Comparison of ENCODE assay signal across 8 cellular contexts in the genomic region with DNA sequence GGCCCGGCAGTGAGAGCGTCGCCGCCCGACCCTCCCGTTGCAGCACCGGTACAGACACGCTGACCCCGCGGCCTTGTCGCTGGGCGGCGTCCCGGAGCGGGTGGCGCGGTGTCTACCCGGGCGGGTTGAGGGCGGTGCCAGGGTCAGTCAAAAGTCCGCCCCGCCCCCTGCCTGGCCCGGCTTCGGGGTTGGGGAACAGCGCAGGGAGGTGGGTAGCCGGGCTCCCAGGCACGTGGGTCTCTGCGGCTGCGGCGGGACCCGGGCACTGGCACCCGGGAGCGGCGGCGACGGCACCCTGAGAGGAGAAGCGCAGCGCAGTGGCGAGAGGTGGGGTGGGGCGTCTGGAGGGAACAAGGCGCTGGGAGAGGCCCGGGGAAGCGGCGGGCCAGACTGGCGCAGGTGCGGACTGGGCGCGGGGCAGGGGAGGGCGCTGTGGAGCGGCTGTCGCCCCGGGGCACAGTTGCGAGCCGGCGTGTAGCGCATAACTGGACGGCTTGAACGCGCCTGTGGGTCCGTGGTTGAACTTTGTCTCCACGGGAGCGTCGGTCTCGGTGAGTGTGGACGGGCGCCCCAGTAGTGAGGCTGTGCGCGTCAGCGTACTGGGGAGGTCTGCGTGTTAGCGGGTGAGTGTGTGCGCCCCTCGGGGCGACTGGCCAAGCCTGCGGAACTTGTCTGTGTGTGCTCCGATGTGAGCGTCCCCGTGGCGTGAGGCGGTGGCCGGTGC.
A peak's percentile ranks its signal among the peaks of the same experiment; 100 is the strongest.
DNase-seq lines count a peak whose midpoint lies in the region; ATAC-seq and TF ChIP-seq lines count a peak whose summit lies in the region.

P2RY2 (plus strand) TSS at position 176 of the 724 bp plus-strand sequence. CDS start 15,879 bp downstream, outside the sequence.

- no peaks in the 10 kb centered on the region for H3K36me3 ChIP-seq in duodenal mucosa (ENCODE audit: control insufficient read depth in 1 of 2, insufficient read depth in 2 of 2, low read length in 2 of 2)
- H3K36me3 ChIP-seq in WERI-Rb-1 = no peaks in the 10 kb centered on the region

- H3K4me3 ChIP-seq in duodenal mucosa (ENCODE audit: low read depth in 1 of 2, low read length in 2 of 2) = peak within 1 kb of the TSS; percentile 76 to 80
- no peak within 1 kb of the TSS for H3K4me3 ChIP-seq in WERI-Rb-1 (ENCODE audit: low read depth, low read length)

- peak; percentile 67 for DNase-seq in CMK (ENCODE audit: low read depth)
- DNase-seq in HK-2 (ENCODE audit: unreplicated experiment) = peak; percentile 71
- DNase-seq in T-helper 2 cell = peak in 3 of 5 experiments; percentile 7 to 37 (median 15)
- DNase-seq in medulla oblongata (ENCODE audit: extremely low spot score) = peak; percentile 21
- peak; percentile 16 to 20 for DNase-seq in stimulated activated CD8-positive, alpha-beta memory T cell treated with anti-CD3 and anti-CD28 coated beads, Interleukin-7, amount 100 ng/mL, for 48 hours (ENCODE audit: extremely low read depth in 1 of 2, low read depth in 1 of 2)
- DNase-seq in WERI-Rb-1 = no peak

- ATAC-seq in GM19023 (IDR thresholded peaks at IDR 0.05; ENCODE audit: unreplicated experiment) = no peak

- H3K27me3 ChIP-seq in duodenal mucosa (ENCODE audit: control insufficient read depth in 1 of 2, insufficient read depth in 2 of 2, low read length in 2 of 2) (peaks cover 0 to 5% of the 10 kb centered on the region in 2 donors), WERI-Rb-1 (ENCODE audit: insufficient read depth, low read depth, severe bottlenecking) (no peaks in the 10 kb centered on the region)

- TF ChIP-seq CTCF in WERI-Rb-1 (IDR thresholded peaks at IDR 0.05; ENCODE audit: low read depth, low read length) = no peak

- H3K27ac ChIP-seq in duodenal mucosa (ENCODE audit: low read depth, low read length) = no peak within 1 kb of the TSS
- H3K27ac ChIP-seq in WERI-Rb-1 = no peak within 1 kb of the TSS

- H3K9ac ChIP-seq in duodenal mucosa (ENCODE audit: low read depth in 1 of 2, low read length in 2 of 2) = peak within 1 kb of the TSS; percentile 62 to 79

- H3K9me3 ChIP-seq in duodenal mucosa (ENCODE audit: control insufficient read depth in 1 of 2, low read length in 2 of 2) = no peaks in the 10 kb centered on the region
- H3K9me3 ChIP-seq in WERI-Rb-1 (ENCODE audit: severe bottlenecking) = no peaks in the 10 kb centered on the region

- H3K4me1 ChIP-seq in duodenal mucosa (ENCODE audit: control insufficient read depth in 1 of 2, insufficient read depth in 2 of 2, low read length in 2 of 2) = peaks cover 11 to 24% of the 10 kb centered on the region in 2 donors
